ENCODE assay signal across 19 cellular contexts in genomic region chr7:133295484-133295883, GRCh38.
"Had no signal": no experiment of that assay in that cellular context is flagged by ENCODE, and none has a peak within 500 bp of the region (broad histone marks: within the 10 kb centered on the region; RNA-seq: fewer than 3 reads in every experiment).

No MANE protein-coding gene starts in this region.

- H3K4me1 ChIP-seq: SJCRH30 had no signal

- H3K27ac ChIP-seq: HL-60, KMS-11, SJCRH30 had no signal

- H3K9ac ChIP-seq: KMS-11 had no signal

- H3K9me3 ChIP-seq: SJCRH30 had no signal

- H3K4me3 ChIP-seq: K562, SJCRH30 had no signal

- DNase-seq: Kasumi-1, MM.1S, NCI-H1092 treated with DMSO at 0.1 percent for 48 hours, NCI-H1436, NCI-H187, NCI-H2029, NCI-H2081 treated with DMSO at 0.1 percent for 48 hours, NCI-H2171, NCI-H226, NCI-H446, NCI-H510A, NCI-H524 treated with DMSO at 0.1 percent for 48 hours, RPMI8226, SHP77 treated with DMSO at 0.1 percent for 48 hours, SJCRH30, SW 1271 had no signal

- H3K27me3 ChIP-seq: SJCRH30 had no signal
